ENCODE assay signal across 1 cellular context in the genomic region with DNA sequence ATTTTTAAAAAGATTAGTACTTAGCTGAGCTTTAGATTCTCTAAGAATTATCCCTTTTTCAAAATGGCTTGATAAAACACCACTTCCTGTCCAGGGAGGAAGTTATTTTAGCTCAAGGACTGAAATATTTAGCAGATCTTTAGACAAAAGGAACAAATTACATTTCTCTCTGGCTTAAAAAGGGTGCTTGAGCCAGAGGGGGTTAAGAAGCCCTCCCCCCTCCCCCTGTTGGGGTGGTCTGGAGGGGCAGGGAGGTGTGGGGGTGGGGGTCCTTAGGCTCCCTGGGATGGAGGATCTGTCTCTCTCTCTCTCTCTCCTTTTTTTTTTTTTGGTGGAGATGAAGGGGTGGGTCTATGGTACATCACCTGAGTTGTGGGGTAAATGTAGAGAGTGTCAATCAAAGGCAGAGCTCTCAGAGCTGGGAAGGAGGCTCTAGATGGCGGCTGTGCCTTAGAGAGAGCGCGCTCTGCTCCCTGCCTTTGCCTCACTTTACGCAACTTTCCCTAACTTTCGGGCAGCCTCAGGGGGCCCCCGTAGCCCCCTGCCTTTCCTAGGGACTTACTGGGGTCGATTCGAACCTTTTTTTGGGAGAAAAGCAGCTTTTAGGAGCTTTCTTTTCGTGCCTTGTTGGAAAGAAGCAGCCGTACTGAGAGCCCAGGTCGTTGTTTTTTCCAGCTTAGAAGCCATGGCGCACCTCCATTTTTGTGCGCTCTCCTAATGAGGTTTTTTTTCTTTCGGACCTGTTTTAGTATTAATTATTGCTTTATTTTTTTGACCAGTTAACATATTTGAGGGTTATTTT.
TF ChIP-seq lines count a peak whose summit lies in the region.

CHD2 (plus strand) TSS at position 415 of the 802 bp plus-strand sequence. CDS start 914 bp downstream, outside the sequence.

TF ChIP-seq in HepG2, 621 proteins besides CTCF, POLR2A, EP300 and RAD21 (continued from another document and continues in another):
- TF ChIP-seq, protein P1, sequence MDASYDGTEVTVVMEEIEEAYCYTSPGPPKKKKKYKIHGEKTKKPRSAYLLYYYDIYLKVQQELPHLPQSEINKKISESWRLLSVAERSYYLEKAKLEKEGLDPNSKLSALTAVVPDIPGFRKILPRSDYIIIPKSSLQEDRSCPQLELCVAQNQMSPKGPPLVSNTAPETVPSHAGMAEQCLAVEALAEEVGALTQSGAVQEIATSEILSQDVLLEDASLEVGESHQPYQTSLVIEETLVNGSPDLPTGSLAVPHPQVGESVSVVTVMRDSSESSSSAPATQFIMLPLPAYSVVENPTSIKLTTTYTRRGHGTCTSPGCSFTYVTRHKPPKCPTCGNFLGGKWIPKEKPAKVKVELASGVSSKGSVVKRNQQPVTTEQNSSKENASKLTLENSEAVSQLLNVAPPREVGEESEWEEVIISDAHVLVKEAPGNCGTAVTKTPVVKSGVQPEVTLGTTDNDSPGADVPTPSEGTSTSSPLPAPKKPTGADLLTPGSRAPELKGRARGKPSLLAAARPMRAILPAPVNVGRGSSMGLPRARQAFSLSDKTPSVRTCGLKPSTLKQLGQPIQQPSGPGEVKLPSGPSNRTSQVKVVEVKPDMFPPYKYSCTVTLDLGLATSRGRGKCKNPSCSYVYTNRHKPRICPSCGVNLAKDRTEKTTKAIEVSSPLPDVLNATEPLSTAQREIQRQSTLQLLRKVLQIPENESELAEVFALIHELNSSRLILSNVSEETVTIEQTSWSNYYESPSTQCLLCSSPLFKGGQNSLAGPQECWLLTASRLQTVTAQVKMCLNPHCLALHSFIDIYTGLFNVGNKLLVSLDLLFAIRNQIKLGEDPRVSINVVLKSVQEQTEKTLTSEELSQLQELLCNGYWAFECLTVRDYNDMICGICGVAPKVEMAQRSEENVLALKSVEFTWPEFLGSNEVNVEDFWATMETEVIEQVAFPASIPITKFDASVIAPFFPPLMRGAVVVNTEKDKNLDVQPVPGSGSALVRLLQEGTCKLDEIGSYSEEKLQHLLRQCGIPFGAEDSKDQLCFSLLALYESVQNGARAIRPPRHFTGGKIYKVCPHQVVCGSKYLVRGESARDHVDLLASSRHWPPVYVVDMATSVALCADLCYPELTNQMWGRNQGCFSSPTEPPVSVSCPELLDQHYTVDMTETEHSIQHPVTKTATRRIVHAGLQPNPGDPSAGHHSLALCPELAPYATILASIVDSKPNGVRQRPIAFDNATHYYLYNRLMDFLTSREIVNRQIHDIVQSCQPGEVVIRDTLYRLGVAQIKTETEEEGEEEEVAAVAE (CRISPR knock-in tag; IDR thresholded peaks at IDR 0.05; ENCODE audit: borderline replicate concordance) = 0 out of 2 replicates have a peak, but pooled peaks have one; percentile 38
- TF ChIP-seq GPN1 (CRISPR knock-in tag; IDR thresholded peaks at IDR 0.05; ENCODE audit: borderline replicate concordance) = no peak
- TF ChIP-seq MED13 (CRISPR knock-in tag; IDR thresholded peaks at IDR 0.05) = no peak
- TF ChIP-seq ZNF333 (CRISPR knock-in tag; IDR thresholded peaks at IDR 0.05; ENCODE audit: borderline replicate concordance) = no peak
- TF ChIP-seq CC2D1A (CRISPR knock-in tag; IDR thresholded peaks at IDR 0.05) = no peak
- TF ChIP-seq ARNT2 (CRISPR knock-in tag; IDR thresholded peaks at IDR 0.05; ENCODE audit: low read depth) = no peak
- TF ChIP-seq MZF1 (CRISPR knock-in tag; IDR thresholded peaks at IDR 0.05; ENCODE audit: borderline replicate concordance) = no peak
- no peak for TF ChIP-seq RNF2 (conservative IDR thresholded peaks at IDR 0.05; ENCODE audit: low read depth)
- no peak for TF ChIP-seq DPF2 (CRISPR knock-in tag; IDR thresholded peaks at IDR 0.05; ENCODE audit: borderline replicate concordance, low read depth)
- TF ChIP-seq MAZ (IDR thresholded peaks at IDR 0.05; ENCODE audit: borderline replicate concordance, low read depth, low read length) = peak; percentile 38
- no peak for TF ChIP-seq MAZ (CRISPR knock-in tag; IDR thresholded peaks at IDR 0.05; ENCODE audit: low read depth)
- TF ChIP-seq, protein P2, sequence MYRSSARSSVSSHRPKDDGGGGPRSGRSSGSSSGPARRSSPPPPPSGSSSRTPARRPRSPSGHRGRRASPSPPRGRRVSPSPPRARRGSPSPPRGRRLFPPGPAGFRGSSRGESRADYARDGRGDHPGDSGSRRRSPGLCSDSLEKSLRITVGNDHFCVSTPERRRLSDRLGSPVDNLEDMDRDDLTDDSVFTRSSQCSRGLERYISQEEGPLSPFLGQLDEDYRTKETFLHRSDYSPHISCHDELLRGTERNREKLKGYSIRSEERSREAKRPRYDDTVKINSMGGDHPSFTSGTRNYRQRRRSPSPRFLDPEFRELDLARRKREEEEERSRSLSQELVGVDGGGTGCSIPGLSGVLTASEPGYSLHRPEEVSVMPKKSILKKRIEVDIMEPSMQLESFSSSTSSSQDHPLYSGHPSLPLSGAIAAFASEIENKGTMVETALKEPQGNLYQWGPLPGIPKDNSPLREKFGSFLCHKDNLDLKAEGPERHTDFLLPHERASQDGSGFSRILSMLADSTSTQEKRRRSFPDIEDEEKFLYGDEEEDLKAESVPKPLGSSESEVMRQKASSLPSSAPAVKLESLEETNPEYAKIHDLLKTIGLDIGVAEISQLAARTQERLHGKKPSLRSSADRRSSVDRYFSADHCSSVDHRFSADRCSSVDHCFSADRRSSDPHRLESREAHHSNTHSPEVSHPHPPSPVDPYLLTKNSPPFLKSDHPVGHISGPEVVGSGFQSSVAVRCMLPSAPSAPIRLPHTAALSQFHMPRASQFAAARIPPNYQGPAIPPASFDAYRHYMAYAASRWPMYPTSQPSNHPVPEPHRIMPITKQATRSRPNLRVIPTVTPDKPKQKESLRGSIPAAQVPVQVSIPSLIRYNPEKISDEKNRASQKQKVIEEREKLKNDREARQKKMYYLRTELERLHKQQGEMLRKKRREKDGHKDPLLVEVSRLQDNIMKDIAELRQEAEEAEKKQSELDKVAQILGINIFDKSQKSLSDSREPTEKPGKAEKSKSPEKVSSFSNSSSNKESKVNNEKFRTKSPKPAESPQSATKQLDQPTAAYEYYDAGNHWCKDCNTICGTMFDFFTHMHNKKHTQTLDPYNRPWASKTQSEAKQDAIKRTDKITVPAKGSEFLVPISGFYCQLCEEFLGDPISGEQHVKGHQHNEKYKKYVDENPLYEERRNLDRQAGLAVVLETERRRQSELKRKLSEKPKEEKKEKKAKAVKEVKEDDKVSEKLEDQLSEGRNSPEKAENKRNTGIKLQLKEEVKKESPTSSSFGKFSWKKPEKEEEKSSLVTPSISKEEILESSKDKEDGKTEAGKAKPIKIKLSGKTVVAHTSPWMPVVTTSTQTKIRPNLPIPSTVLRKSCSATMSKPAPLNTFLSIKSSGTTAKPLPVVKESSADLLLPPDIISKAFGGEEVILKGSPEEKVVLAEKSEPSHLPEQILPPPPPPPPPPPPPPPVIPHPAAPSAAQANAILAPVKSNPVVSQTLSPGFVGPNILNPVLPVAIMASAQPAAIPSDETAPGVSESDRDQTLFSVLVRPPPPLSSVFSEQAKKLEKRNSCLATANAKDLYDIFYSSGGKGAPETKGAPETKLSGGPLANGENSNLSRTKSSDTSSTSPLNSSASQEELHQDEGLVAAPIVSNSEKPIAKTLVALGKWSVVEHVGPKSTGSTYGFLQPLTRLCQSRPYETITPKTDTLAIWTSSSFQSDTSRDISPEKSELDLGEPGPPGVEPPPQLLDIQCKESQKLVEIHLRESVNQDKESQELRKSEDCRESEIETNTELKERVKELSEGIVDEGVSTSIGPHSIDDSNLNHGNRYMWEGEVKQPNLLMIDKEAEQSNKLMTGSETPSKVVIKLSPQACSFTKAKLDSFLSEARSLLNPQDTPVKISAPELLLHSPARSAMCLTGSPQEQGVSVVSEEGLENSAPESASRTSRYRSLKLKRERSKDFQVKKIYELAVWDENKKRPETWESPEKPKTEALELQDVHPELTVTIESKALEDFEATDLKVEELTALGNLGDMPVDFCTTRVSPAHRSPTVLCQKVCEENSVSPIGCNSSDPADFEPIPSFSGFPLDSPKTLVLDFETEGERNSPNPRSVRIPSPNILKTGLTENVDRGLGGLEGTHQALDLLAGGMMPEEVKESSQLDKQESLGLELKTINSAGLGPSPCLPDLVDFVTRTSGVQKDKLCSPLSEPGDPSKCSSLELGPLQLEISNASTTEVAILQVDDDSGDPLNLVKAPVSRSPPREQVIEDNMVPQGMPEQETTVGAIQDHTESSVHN (CRISPR knock-in tag; IDR thresholded peaks at IDR 0.05) = no peak
- TF ChIP-seq ZSCAN29 (CRISPR knock-in tag; conservative IDR thresholded peaks at IDR 0.05) = no peak
- TF ChIP-seq NAIF1 (CRISPR knock-in tag; IDR thresholded peaks at IDR 0.05; ENCODE audit: borderline replicate concordance) = no peak
- no peak for TF ChIP-seq LRRFIP1 (CRISPR knock-in tag; conservative IDR thresholded peaks at IDR 0.05)
- TF ChIP-seq ZNF329 (CRISPR knock-in tag; IDR thresholded peaks at IDR 0.05; ENCODE audit: low read depth) = no peak
- no peak for TF ChIP-seq ZNF282 (IDR thresholded peaks at IDR 0.05; ENCODE audit: partially characterized antibody)
- TF ChIP-seq, protein P3, sequence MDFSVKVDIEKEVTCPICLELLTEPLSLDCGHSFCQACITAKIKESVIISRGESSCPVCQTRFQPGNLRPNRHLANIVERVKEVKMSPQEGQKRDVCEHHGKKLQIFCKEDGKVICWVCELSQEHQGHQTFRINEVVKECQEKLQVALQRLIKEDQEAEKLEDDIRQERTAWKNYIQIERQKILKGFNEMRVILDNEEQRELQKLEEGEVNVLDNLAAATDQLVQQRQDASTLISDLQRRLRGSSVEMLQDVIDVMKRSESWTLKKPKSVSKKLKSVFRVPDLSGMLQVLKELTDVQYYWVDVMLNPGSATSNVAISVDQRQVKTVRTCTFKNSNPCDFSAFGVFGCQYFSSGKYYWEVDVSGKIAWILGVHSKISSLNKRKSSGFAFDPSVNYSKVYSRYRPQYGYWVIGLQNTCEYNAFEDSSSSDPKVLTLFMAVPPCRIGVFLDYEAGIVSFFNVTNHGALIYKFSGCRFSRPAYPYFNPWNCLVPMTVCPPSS (IDR thresholded peaks at IDR 0.05) = no peak
- TF ChIP-seq, protein P4, sequence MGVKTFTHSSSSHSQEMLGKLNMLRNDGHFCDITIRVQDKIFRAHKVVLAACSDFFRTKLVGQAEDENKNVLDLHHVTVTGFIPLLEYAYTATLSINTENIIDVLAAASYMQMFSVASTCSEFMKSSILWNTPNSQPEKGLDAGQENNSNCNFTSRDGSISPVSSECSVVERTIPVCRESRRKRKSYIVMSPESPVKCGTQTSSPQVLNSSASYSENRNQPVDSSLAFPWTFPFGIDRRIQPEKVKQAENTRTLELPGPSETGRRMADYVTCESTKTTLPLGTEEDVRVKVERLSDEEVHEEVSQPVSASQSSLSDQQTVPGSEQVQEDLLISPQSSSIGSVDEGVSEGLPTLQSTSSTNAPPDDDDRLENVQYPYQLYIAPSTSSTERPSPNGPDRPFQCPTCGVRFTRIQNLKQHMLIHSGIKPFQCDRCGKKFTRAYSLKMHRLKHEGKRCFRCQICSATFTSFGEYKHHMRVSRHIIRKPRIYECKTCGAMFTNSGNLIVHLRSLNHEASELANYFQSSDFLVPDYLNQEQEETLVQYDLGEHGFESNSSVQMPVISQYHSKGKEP (CRISPR knock-in tag; IDR thresholded peaks at IDR 0.05) = no peak
- peak; percentile 23; the same call in 1 of the 2 replicates for TF ChIP-seq ISL2 (CRISPR knock-in tag; IDR thresholded peaks at IDR 0.05)
- TF ChIP-seq MAFK (conservative IDR thresholded peaks at IDR 0.05 in 1 of 2, IDR thresholded peaks at IDR 0.05 in 1 of 2; ENCODE audit: low read length in 2 of 2) = no peak
- no peak for TF ChIP-seq RAD51 (IDR thresholded peaks at IDR 0.05; ENCODE audit: borderline replicate concordance)
- 0 out of 2 replicates have a peak, but pooled peaks have one; percentile 32 for TF ChIP-seq TSC22D2 (CRISPR knock-in tag; IDR thresholded peaks at IDR 0.05; ENCODE audit: borderline replicate concordance)
- no peak for TF ChIP-seq ZNF432 (CRISPR knock-in tag; IDR thresholded peaks at IDR 0.05; ENCODE audit: borderline replicate concordance)
- no peak for TF ChIP-seq SMARCE1 (IDR thresholded peaks at IDR 0.05; ENCODE audit: borderline replicate concordance)
- peak; percentile 60; the same call in 1 of the 2 replicates for TF ChIP-seq ZNF580 (CRISPR knock-in tag; IDR thresholded peaks at IDR 0.05; ENCODE audit: borderline replicate concordance, low read depth)
- TF ChIP-seq TEAD2 (CRISPR knock-in tag; IDR thresholded peaks at IDR 0.05) = no peak
- TF ChIP-seq ZBTB7A (CRISPR knock-in tag; IDR thresholded peaks at IDR 0.05) = no peak
- no peak for TF ChIP-seq HOXD1 (CRISPR knock-in tag; IDR thresholded peaks at IDR 0.05)
- no peak for TF ChIP-seq TBP (CRISPR knock-in tag; IDR thresholded peaks at IDR 0.05)
